In genomic region chr9:33143241-33143642, GRCh38 we compare ENCODE assay signal across 10 cellular contexts. TPM values are rescaled to one million over a fixed set of nuclear protein-coding genes. Genes with fewer than 3 reads are reported as not detected.
DNase-seq lines count a peak whose midpoint lies in the region; ATAC-seq, FAIRE-seq and TF ChIP-seq lines count a peak whose summit lies in the region.
"Had no signal": no experiment of that assay in that cellular context is flagged by ENCODE, and none has a peak within 500 bp of the region (broad histone marks: within the 10 kb centered on the region; RNA-seq: fewer than 3 reads in every experiment).

No MANE protein-coding gene starts in this region.

- H3K4me1 ChIP-seq in A549: peaks cover 98% of the 10 kb centered on the region
- H3K4me1 ChIP-seq in uterus: peaks cover 29 to 42% of the 10 kb centered on the region in 2 donors

- H3K4me3 Mint-ChIP-seq in activated CD4-positive, alpha-beta memory T cell treated with anti-CD3 and anti-CD28 coated beads for 36 hours: no peak overlapping the region
- H3K4me3 Mint-ChIP-seq in chondrocyte (ENCODE audit: unreplicated experiment): no peak overlapping the region

- no peaks in the 10 kb centered on the region for H3K9me3 ChIP-seq in A549
- H3K9me3 ChIP-seq in uterus: no peaks in the 10 kb centered on the region

- no peak for TF ChIP-seq RAD21 in A549 (conservative IDR thresholded peaks at IDR 0.05 in 1 of 2, IDR thresholded peaks at IDR 0.05 in 1 of 2)

- 91% methylated on average over 2 of the region's 2 CpGs for WGBS in A549 (ENCODE audit: missing lambda C conversion rate)

- H3K27me3 Mint-ChIP-seq in activated CD4-positive, alpha-beta memory T cell treated with anti-CD3 and anti-CD28 coated beads for 36 hours: no peaks in the 10 kb centered on the region
- no peaks in the 10 kb centered on the region for H3K27me3 Mint-ChIP-seq in chondrocyte (ENCODE audit: low read depth)

- TF ChIP-seq CTCF in A549 (IDR thresholded peaks at IDR 0.05) (no peak), uterus (IDR thresholded peaks at IDR 0.05) (no peak), D721Med (IDR thresholded peaks at IDR 0.05; ENCODE audit: insufficient read depth, missing control alignments) (no peak), chondrocyte (IDR thresholded peaks at IDR 0.05) (no peak)

- 0 out of 6 replicates have a peak, but pooled peaks of 1 of the 2 experiments have one; percentile 30 for ATAC-seq in A549
- no peak for ATAC-seq in HG02973 (IDR thresholded peaks at IDR 0.05; ENCODE audit: unreplicated experiment)

- TF ChIP-seq EP300 in A549 (IDR thresholded peaks at IDR 0.05): 0 out of 5 replicates have a peak, but pooled peaks of 1 of the 2 experiments have one; percentile 10

- H3K4me3 ChIP-seq in A549: no peak overlapping the region
- no peak overlapping the region for H3K4me3 ChIP-seq in uterus

- H3K36me3 ChIP-seq in uterus: no peaks in the 10 kb centered on the region

- FAIRE-seq in A549 (lab: Jason Lieb, UNC) (no peak), GM12892 (lab: Jason Lieb, UNC) (peak; percentile 92), D721Med (lab: Jason Lieb, UNC) (no peak)

- intact Hi-C loops in activated CD4-positive, alpha-beta memory T cell treated with anti-CD3 and anti-CD28 coated beads for 36 hours (cut with micrococcal nuclease): no loop called here
- intact Hi-C loops in uterus (cut with DNase I; ENCODE audit: low total_unique reads): no loop called here

- peaks cover 92% of the 10 kb centered on the region for H3K4me1 Mint-ChIP-seq in activated CD4-positive, alpha-beta memory T cell treated with anti-CD3 and anti-CD28 coated beads for 36 hours (ENCODE audit: low read depth)
- peaks cover 50% of the 10 kb centered on the region for H3K4me1 Mint-ChIP-seq in chondrocyte (ENCODE audit: low read depth)

- H3K4me2 ChIP-seq in A549: peak overlapping the region; percentile 54

- peak in 1 of 2 experiments; percentile 29 for DNase-seq in A549 (ENCODE audit: low read depth in 1 of 2, low spot score in 1 of 2)
- no peak for DNase-seq in GM12892 (ENCODE audit: insufficient read length)
- peak; percentile 32 for DNase-seq in activated CD4-positive, alpha-beta memory T cell treated with anti-CD3 and anti-CD28 coated beads for 36 hours
- DNase-seq in left kidney (ENCODE audit: low read depth, low spot score): peak; percentile 60
- DNase-seq in uterus: no peak
- no peak for DNase-seq in D721Med (ENCODE audit: insufficient read length, low spot score)
- no peak for DNase-seq in chondrocyte (ENCODE audit: low spot score)
- DNase-seq: DND-41, Right ventricle myocardium superior had no signal

- CTCF ChIA-PET in A549 (lab: Yijun Ruan, JAX): interaction anchor here (1.2 to 2.5 kb wide), 5 partner anchors 9 to 83 kb away, joined by 3 to 7 read pairs (median 5); no protein-coding TSS in a partner anchor
- CTCF ChIA-PET in activated CD4-positive, alpha-beta memory T cell treated with anti-CD3 and anti-CD28 coated beads for 36 hours (lab: Charles Lee): interaction anchor here (1.3 to 1.4 kb wide), 2 partner anchors 10 to 18 kb away, joined by 3 read pairs; no protein-coding TSS in a partner anchor

- H3K27ac ChIP-seq in A549 (peak overlapping the region in 1 of 2 experiments; percentile 48; a peak in 3 of 6 replicates), uterus (no peak overlapping the region)

- H3K27me3 ChIP-seq in uterus: no peaks in the 10 kb centered on the region

- TF ChIP-seq POLR2A in A549 (IDR thresholded peaks at IDR 0.05; ENCODE audit: low read length) (no peak), GM12892 (IDR thresholded peaks at IDR 0.05; ENCODE audit: low read depth, low read length) (no peak), uterus (IDR thresholded peaks at IDR 0.05) (no peak)

- peaks cover 18% of the 10 kb centered on the region for H3K36me3 Mint-ChIP-seq in activated CD4-positive, alpha-beta memory T cell treated with anti-CD3 and anti-CD28 coated beads for 36 hours
- H3K36me3 Mint-ChIP-seq in chondrocyte (ENCODE audit: low read depth): no peaks in the 10 kb centered on the region

- peak overlapping the region; percentile 61 for H3K27ac Mint-ChIP-seq in activated CD4-positive, alpha-beta memory T cell treated with anti-CD3 and anti-CD28 coated beads for 36 hours
- H3K27ac Mint-ChIP-seq in chondrocyte (ENCODE audit: unreplicated experiment): no peak overlapping the region

- POLR2A ChIA-PET in A549 (lab: Yijun Ruan, JAX): interaction anchor here (0.6 to 1.0 kb wide), 2 partner anchors 24 to 93 kb away, joined by 3 read pairs; partner anchors contain the start of gene B4GALT1
- POLR2A ChIA-PET in activated CD4-positive, alpha-beta memory T cell treated with anti-CD3 and anti-CD28 coated beads for 36 hours (lab: Charles Lee): interaction anchor here (0.6 to 2.6 kb wide), 3 partner anchors 9 to 21 kb away, joined by 3 to 6 read pairs (median 5); no protein-coding TSS in a partner anchor

- no peaks in the 10 kb centered on the region for H3K9me3 Mint-ChIP-seq in activated CD4-positive, alpha-beta memory T cell treated with anti-CD3 and anti-CD28 coated beads for 36 hours
- H3K9me3 Mint-ChIP-seq in chondrocyte (ENCODE audit: low read depth): no peaks in the 10 kb centered on the region

TF ChIP-seq in A549, 52 proteins besides CTCF, POLR2A, EP300 and RAD21:
- TF ChIP-seq KDM1A (IDR thresholded peaks at IDR 0.05; ENCODE audit: low read depth) (no peak), HOXB5 (CRISPR knock-in tag; IDR thresholded peaks at IDR 0.05) (no peak), HES2 (IDR thresholded peaks at IDR 0.05) (peak; percentile 51; the same call in 1 of the 2 replicates), RCOR1 (IDR thresholded peaks at IDR 0.05; ENCODE audit: low read depth, low read length) (no peak), MAZ (IDR thresholded peaks at IDR 0.05; ENCODE audit: borderline replicate concordance, low read depth, low read length) (no peak), RFX5 (IDR thresholded peaks at IDR 0.05) (no peak), HOXA7 (CRISPR knock-in tag; IDR thresholded peaks at IDR 0.05) (no peak), CEBPB (IDR thresholded peaks at IDR 0.05) (peak; percentile 75 to 78; a peak in 3 of 4 replicates), ZFP36 (IDR thresholded peaks at IDR 0.05; ENCODE audit: borderline replicate concordance, partially characterized antibody) (no peak), BCL3 (IDR thresholded peaks at IDR 0.05) (no peak), PHF8 (IDR thresholded peaks at IDR 0.05; ENCODE audit: borderline replicate concordance, low read depth) (no peak), POLR2AphosphoS2 (conservative IDR thresholded peaks at IDR 0.05; ENCODE audit: low read length) (no peak), ZSCAN20 (CRISPR knock-in tag; IDR thresholded peaks at IDR 0.05) (no peak)

RNA-seq across cellular contexts. Expression of gene B4GALT1, which starts 23.9 kb away (rescaled TPM):
- polyA plus RNA-seq in A549 (2011; rRNA removed): 180 and 191 TPM in 2 replicates
- polyA plus RNA-seq in A549 (2012; cell fraction: cytosol; rRNA removed): 52.5 and 77.2 TPM in 2 replicates
- 58.3 and 75.3 TPM in 2 replicates for polyA plus RNA-seq in A549 (2012; cell fraction: nucleus; rRNA removed)
- polyA plus RNA-seq in A549 (2017; fragmentation: RNase III; extraction: RNeasy Plus Mini Kit Qiagen cat#74134 plus additional on column Dnase treatment): 140 to 182 TPM (median 167 TPM) in 3 replicates
- polyA minus RNA-seq in A549 (2011; rRNA and poly(A)+ RNA removed): 251 and 259 TPM in 2 replicates
- polyA plus RNA-seq in GM12892 (2012; ENCODE audit: missing spikeins): 33.9 TPM
- total RNA-seq in activated CD4-positive, alpha-beta memory T cell treated with anti-CD3 and anti-CD28 coated beads for 36 hours: 10 to 100 TPM; 76.6 to 78.0 TPM
- total RNA-seq in uterus: 10 to 100 TPM; 13.1 to 66.3 (median 37.1) TPM
- total RNA-seq in chondrocyte: 59.0 to 83.5 TPM (median 60.2 TPM) in 3 replicates

Comparison
In these comparisons a context has a peak if more than half of its experiments do, and no peak if none do; other contexts are left out.
1. DNase-seq: peak in activated CD4-positive, alpha-beta memory T cell treated with anti-CD3 and anti-CD28 coated beads for 36 hours (single experiment) and left kidney (single experiment); none in GM12892 (single experiment), uterus (0 of 2), D721Med (single experiment) and chondrocyte (single experiment).